ENCODE assay signal across 13 cellular contexts in genomic region chr6:118764766-118765165, GRCh38.
"Had no signal": no experiment of that assay in that cellular context is flagged by ENCODE, and none has a peak within 500 bp of the region (broad histone marks: within the 10 kb centered on the region; RNA-seq: fewer than 3 reads in every experiment).

No MANE protein-coding gene starts in this region.

- H3K4me1 ChIP-seq: lower lobe of right lung, prostate gland, sigmoid colon had no signal

- H3K27me3 ChIP-seq: sigmoid colon had no signal

- DNase-seq: activated CD4-positive, alpha-beta T cell treated with anti-CD3 and anti-CD28 coated beads, Interleukin-2, amount 50 U/mL, for 1 hour; activated CD8-positive, alpha-beta memory T cell treated with anti-CD3 and anti-CD28 coated beads for 24 hours; activated naive CD8-positive, alpha-beta T cell treated with anti-CD3 and anti-CD28 coated beads for 36 hours; cortex of kidney; effector CD8-positive, alpha-beta T cell; lower lobe of right lung; occipital lobe; sigmoid colon; stimulated activated CD4-positive, alpha-beta T cell treated with anti-CD3 and anti-CD28 coated beads, Interleukin-12 subunit alpha, Interleukin-12 subunit beta, amount 100 ng/mL, for 4 hours; stimulated activated CD4-positive, alpha-beta T cell treated with anti-CD3 and anti-CD28 coated beads, Interleukin-2, amount 100 ng/mL, for 24 hours; T-helper 9 cell had no signal

- H3K36me3 ChIP-seq: lower lobe of right lung, prostate gland, sigmoid colon, thoracic aorta had no signal

- H3K27ac ChIP-seq: lower lobe of right lung, prostate gland, sigmoid colon, thoracic aorta had no signal

- H3K9me3 ChIP-seq: lower lobe of right lung, prostate gland, sigmoid colon, thoracic aorta had no signal

- H3K4me3 ChIP-seq: lower lobe of right lung, prostate gland, sigmoid colon, thoracic aorta had no signal
